16 cellular contexts compared by ENCODE assay signal in genomic region chr3:63354160-63354559, GRCh38.
"Had no signal": no experiment of that assay in that cellular context is flagged by ENCODE, and none has a peak within 500 bp of the region (broad histone marks: within the 10 kb centered on the region; RNA-seq: fewer than 3 reads in every experiment).

No MANE protein-coding gene starts in this region.

- H3K27ac ChIP-seq: skin epidermis, tibial artery, uterus had no signal

- ATAC-seq: esophagus mucosa; natural killer cell treated with Interleukin-12 subunit alpha and Interleukin-12 subunit beta and Interleukin-15 and Interleukin-18, amount 100 ng/mL, for 72 hours had no signal

- H3K4me3 ChIP-seq: skin epidermis, tibial artery, uterus had no signal

- H3K4me1 ChIP-seq: tibial artery, uterus had no signal

- H3K9me3 ChIP-seq: tibial artery, uterus had no signal

- H3K36me3 ChIP-seq: tibial artery, uterus had no signal

- H3K27me3 ChIP-seq: uterus had no signal

- DNase-seq: activated CD4-positive, CD25-positive, alpha-beta regulatory T cell treated with anti-CD3 and anti-CD28 coated beads, Interleukin-2, amount 50 U/mL, for 72 hours; activated naive CD4-positive, alpha-beta T cell treated with Interleukin-2 at 50 U/mL for 16 hours; activated T-cell treated with anti-CD3 and anti-CD28 coated beads for 4 hours; caudate nucleus; foreskin melanocyte; head of caudate nucleus; immature natural killer cell; posterior cingulate gyrus; stimulated activated CD4-positive, alpha-beta T cell treated with anti-CD3 and anti-CD28 coated beads, Interleukin-4, amount 100 ng/mL, for 24 hours; stimulated activated naive CD4-positive, alpha-beta T cell; T-helper 9 cell; tibial artery; uterus had no signal
